ENCODE assay signal across 17 cellular contexts in the genomic region with DNA sequence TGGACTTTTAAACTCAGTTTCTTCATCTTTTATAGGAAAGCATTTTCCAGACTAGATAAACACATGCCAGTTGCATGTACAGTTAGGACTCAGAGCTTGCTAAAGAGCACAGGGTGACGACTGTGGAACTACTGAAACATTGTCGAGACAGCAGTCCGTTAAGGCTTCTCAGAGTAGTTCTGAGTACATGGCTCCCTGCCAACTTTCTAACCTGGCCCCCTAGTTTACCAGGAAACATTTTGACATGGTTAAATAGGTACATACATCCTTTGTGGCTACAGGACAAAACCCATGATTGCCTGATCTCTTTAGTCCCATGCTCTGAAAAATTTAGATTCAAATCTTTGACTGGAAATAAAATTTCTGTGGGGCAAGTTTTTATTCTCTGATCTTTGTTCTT.
A peak's percentile ranks its signal among the peaks of the same experiment; 100 is the strongest.
DNase-seq lines count a peak whose midpoint lies in the region; ATAC-seq and TF ChIP-seq lines count a peak whose summit lies in the region.
"Had no signal": no experiment of that assay in that cellular context is flagged by ENCODE, and none has a peak within 500 bp of the region (broad histone marks: within the 10 kb centered on the region; RNA-seq: fewer than 3 reads in every experiment).

No MANE protein-coding gene starts in this region.

- no peaks in the 10 kb centered on the region for H3K36me3 Mint-ChIP-seq in stimulated activated memory B cell treated with anti-CD40 and anti-IgM and Interleukin-4, amounts not matched to agents 10 μg/mL and 1 μg/mL and 100 μg/mL, for 72 hours
- H3K36me3 Mint-ChIP-seq: CD8-positive, alpha-beta T cell; IgD-negative memory B cell had no signal

- no peaks in the 10 kb centered on the region for H3K79me2 ChIP-seq in OCI-LY7 (ENCODE audit: insufficient read depth, low read depth, low read length)

- H3K4me1 ChIP-seq in OCI-LY7 (ENCODE audit: insufficient read depth, low read length, poor library complexity, severe bottlenecking), result peaks cover 42% of the 10 kb centered on the region

- TF ChIP-seq CTCF in NB4 (IDR thresholded peaks at IDR 0.05; ENCODE audit: low read depth, low read length), result no peak
- no peak for TF ChIP-seq CTCF in OCI-LY7 (conservative IDR thresholded peaks at IDR 0.05; ENCODE audit: low read length)

- H3K4me3 Mint-ChIP-seq in stimulated activated memory B cell treated with anti-CD40 and anti-IgM and Interleukin-4, amounts not matched to agents 10 μg/mL and 1 μg/mL and 100 μg/mL, for 72 hours, result no peak overlapping the region
- H3K4me3 Mint-ChIP-seq: CD8-positive, alpha-beta T cell; H9; IgD-negative memory B cell had no signal

- BruUV-seq in OCI-LY7 (replicated peaks; lab: Mats Ljungman, UMichigan), result no TSS peak

- peaks cover 47% of the 10 kb centered on the region for H3K4me1 Mint-ChIP-seq in stimulated activated memory B cell treated with anti-CD40 and anti-IgM and Interleukin-4, amounts not matched to agents 10 μg/mL and 1 μg/mL and 100 μg/mL, for 72 hours

- no peaks in the 10 kb centered on the region for H4K20me1 ChIP-seq in OCI-LY7 (ENCODE audit: insufficient read depth, low read length)

- H3K27me3 Mint-ChIP-seq in stimulated activated memory B cell treated with anti-CD40 and anti-IgM and Interleukin-4, amounts not matched to agents 10 μg/mL and 1 μg/mL and 100 μg/mL, for 72 hours, result no peaks in the 10 kb centered on the region

- H2AFZ ChIP-seq in OCI-LY7 (ENCODE audit: low read length), result peak overlapping the region; percentile 57; the same call in 1 of the 2 replicates

- H3K4me3 ChIP-seq in NB4 (ENCODE audit: low read depth, low read length) (no peak overlapping the region), OCI-LY7 (ENCODE audit: low read depth, low read length, poor library complexity, severe bottlenecking) (no peak overlapping the region)
- H3K4me3 ChIP-seq: A549 had no signal

- peak; percentile 11 for DNase-seq in DMS79 treated with DMSO at 0.1 percent for 48 hours (lab: John Stamatoyannopoulos, UW)
- no peak for DNase-seq in DMS79 (lab: John Stamatoyannopoulos, UW)
- DNase-seq in NB4 (ENCODE audit: low read depth), result peak; percentile 6
- DNase-seq in OCI-LY7 (ENCODE audit: low spot score), result peak; percentile 38
- DNase-seq in activated CD8-positive, alpha-beta memory T cell treated with anti-CD3 and anti-CD28 coated beads for 24 hours, result no peak
- DNase-seq: AML-193; Calu3; CD8-positive, alpha-beta T cell; H9 had no signal

- no peak overlapping the region for H3K27ac ChIP-seq in OCI-LY7 (ENCODE audit: low read depth, low read length, poor library complexity, severe bottlenecking)
- H3K27ac ChIP-seq: 22Rv1, A549, C4-2B had no signal

- H3K9me3 Mint-ChIP-seq in stimulated activated memory B cell treated with anti-CD40 and anti-IgM and Interleukin-4, amounts not matched to agents 10 μg/mL and 1 μg/mL and 100 μg/mL, for 72 hours, result no peaks in the 10 kb centered on the region
- H3K9me3 Mint-ChIP-seq: CD8-positive, alpha-beta T cell; H9; IgD-negative memory B cell had no signal

- no peaks in the 10 kb centered on the region for H3K9me3 ChIP-seq in OCI-LY7 (ENCODE audit: low read length)
- H3K9me3 ChIP-seq: A549 had no signal

- H3K36me3 ChIP-seq in OCI-LY7 (ENCODE audit: insufficient read depth, low read length), result no peaks in the 10 kb centered on the region

- peak overlapping the region; percentile 88 for H3K27ac Mint-ChIP-seq in stimulated activated memory B cell treated with anti-CD40 and anti-IgM and Interleukin-4, amounts not matched to agents 10 μg/mL and 1 μg/mL and 100 μg/mL, for 72 hours
- H3K27ac Mint-ChIP-seq: CD8-positive, alpha-beta T cell; IgD-negative memory B cell had no signal

- H3K9me2 ChIP-seq in OCI-LY7 (ENCODE audit: insufficient read depth, low read length), result no peaks in the 10 kb centered on the region

- TF ChIP-seq POLR2A in NB4 (IDR thresholded peaks at IDR 0.05; ENCODE audit: extremely low read depth, insufficient read length), result no peak

- peak overlapping the region; percentile 35; the same call in 1 of the 2 replicates for H3K4me2 ChIP-seq in OCI-LY7 (ENCODE audit: low read length)
- H3K4me2 ChIP-seq: A549 had no signal

- no peak for ATAC-seq in stimulated activated memory B cell treated with anti-CD40 and anti-IgM and Interleukin-4, amounts not matched to agents 10 μg/mL and 1 μg/mL and 100 μg/mL, for 72 hours
- ATAC-seq in HG02642 (IDR thresholded peaks at IDR 0.05; ENCODE audit: poor library complexity, unreplicated experiment) (no peak), GM18867 (IDR thresholded peaks at IDR 0.05; ENCODE audit: unreplicated experiment) (no peak)
- ATAC-seq: A549; CD8-positive, alpha-beta T cell; HepG2 had no signal

- intact Hi-C loops in OCI-LY7 (cut with micrococcal nuclease; ENCODE audit: unreplicated experiment), result loop anchor here (5.0 kb wide), 1 partner anchor 44 kb away; no protein-coding TSS in a partner anchor

- CTCF ChIA-PET in OCI-LY7 (lab: Charles Lee; ENCODE audit: unreplicated experiment), result no interaction called here

- POLR2A ChIA-PET in OCI-LY7 (lab: Charles Lee), result interaction anchor here (1.5 to 2.4 kb wide), 2 partner anchors 10 to 62 kb away, joined by 3 to 10 read pairs; no protein-coding TSS in a partner anchor

Comparison
In these comparisons a context has a peak if more than half of its experiments do, and no peak if none do; other contexts are left out.
1. DNase-seq: peak in DMS79 treated with DMSO at 0.1 percent for 48 hours (single experiment), NB4 (single experiment) and OCI-LY7 (single experiment); none in DMS79 (single experiment) and activated CD8-positive, alpha-beta memory T cell treated with anti-CD3 and anti-CD28 coated beads for 24 hours (single experiment).